Comparison of ENCODE assay signal across 19 cellular contexts in genomic region chr10:21870849-21871248, GRCh38.
DNase-seq lines count a peak whose midpoint lies in the region; ATAC-seq, FAIRE-seq and TF ChIP-seq lines count a peak whose summit lies in the region.
"Had no signal": no experiment of that assay in that cellular context is flagged by ENCODE, and none has a peak within 500 bp of the region (broad histone marks: within the 10 kb centered on the region; RNA-seq: fewer than 3 reads in every experiment).

No MANE protein-coding gene starts in this region.

- POLR2A ChIA-PET in MCF 10A (lab: Yijun Ruan, JAX), result no interaction called here
- POLR2A ChIA-PET in H1 (lab: Charles Lee; ENCODE audit: partially characterized antibody), result no interaction called here
- POLR2A ChIA-PET in activated CD8-positive, alpha-beta T cell treated with anti-CD3 and anti-CD28 coated beads for 36 hours (lab: Charles Lee), result no interaction called here

- no peak overlapping the region for H3K4ac ChIP-seq in H1 (replicated peaks; ENCODE audit: insufficient read length, low read depth, low read length)

- CTCF ChIA-PET in mammary epithelial cell (lab: Charles Lee; ENCODE audit: low non-redundant PET), result no interaction called here
- CTCF ChIA-PET in MCF 10A (lab: Yijun Ruan, JAX), result no interaction called here
- CTCF ChIA-PET in H1 (lab: Charles Lee; ENCODE audit: partially characterized antibody), result interaction anchor here (0.6 kb wide), 1 partner anchor 265 kb away, joined by 3 read pairs; no protein-coding TSS in a partner anchor
- CTCF ChIA-PET in activated CD8-positive, alpha-beta T cell treated with anti-CD3 and anti-CD28 coated beads for 36 hours (lab: Charles Lee), result no interaction called here

- H3K4me2 ChIP-seq in mammary epithelial cell (ENCODE audit: insufficient read depth, low read depth, low read length), result no peak overlapping the region
- H3K4me2 ChIP-seq in H1 (ENCODE audit: insufficient read depth in 1 of 2, low read depth in 2 of 2, low read length in 2 of 2), result no peak overlapping the region
- H3K4me2 ChIP-seq: BLaER1 treated with 17β-estradiol and CSF1 and Interleukin-3, amounts not matched to agents 10 nM and 100 nM had no signal

- no peak overlapping the region for H3K4me3 Mint-ChIP-seq in MCF 10A (ENCODE audit: unreplicated experiment)
- no peak overlapping the region for H3K4me3 Mint-ChIP-seq in activated CD8-positive, alpha-beta T cell treated with anti-CD3 and anti-CD28 coated beads for 36 hours
- H3K4me3 Mint-ChIP-seq: B cell; CD8-positive, alpha-beta T cell had no signal

- H3K9me3 ChIP-seq in mammary epithelial cell (replicated peaks; ENCODE audit: insufficient read depth, low read length), result peaks cover 4% of the 10 kb centered on the region
- H3K9me3 ChIP-seq in H1 (ENCODE audit: insufficient read depth in 2 of 2, low read depth in 1 of 2, low read length in 1 of 2), result peaks cover 6 to 11% of the 10 kb centered on the region in 2 experiments; a peak in 3 of 4 replicates

- TF ChIP-seq CTCF in mammary epithelial cell (conservative IDR thresholded peaks at IDR 0.05 in 1 of 2, IDR thresholded peaks at IDR 0.05 in 1 of 2; ENCODE audit: extremely low read depth in 1 of 2, insufficient read depth in 1 of 2, low read depth in 1 of 2, low read length in 2 of 2) (no peak), MCF 10A (IDR thresholded peaks at IDR 0.05; ENCODE audit: unreplicated experiment) (no peak), H1 (IDR thresholded peaks at IDR 0.05; ENCODE audit: control extremely low read depth in 1 of 3, insufficient read depth in 1 of 3, low read depth in 1 of 3, low read length in 3 of 3) (no peak), foreskin keratinocyte (conservative IDR thresholded peaks at IDR 0.05) (no peak)
- TF ChIP-seq CTCF in activated CD8-positive, alpha-beta T cell treated with anti-CD3 and anti-CD28 coated beads for 36 hours (IDR thresholded peaks at IDR 0.05), result no peak

- H3K36me3 ChIP-seq in mammary epithelial cell (ENCODE audit: insufficient read depth, low read length) (no peaks in the 10 kb centered on the region), H1 (ENCODE audit: control insufficient read depth in 2 of 4, insufficient read depth in 4 of 4, low read length in 3 of 4) (no peaks in the 10 kb centered on the region; a peak in 1 of 8 replicates)
- H3K36me3 ChIP-seq: HAP-1 had no signal

- no peak overlapping the region for H3K27ac Mint-ChIP-seq in MCF 10A (ENCODE audit: low read depth, unreplicated experiment)
- no peak overlapping the region for H3K27ac Mint-ChIP-seq in activated CD8-positive, alpha-beta T cell treated with anti-CD3 and anti-CD28 coated beads for 36 hours
- H3K27ac Mint-ChIP-seq: B cell; CD8-positive, alpha-beta T cell had no signal

- H3K27me3 Mint-ChIP-seq in MCF 10A (ENCODE audit: insufficient read depth, unreplicated experiment), result no peaks in the 10 kb centered on the region
- H3K27me3 Mint-ChIP-seq in activated CD8-positive, alpha-beta T cell treated with anti-CD3 and anti-CD28 coated beads for 36 hours, result no peaks in the 10 kb centered on the region
- H3K27me3 Mint-ChIP-seq: B cell had no signal

- no peak for TF ChIP-seq RAD21 in H1 (IDR thresholded peaks at IDR 0.05 in 1 of 2, conservative IDR thresholded peaks at IDR 0.05 in 1 of 2; ENCODE audit: low read depth in 2 of 2, low read length in 2 of 2)

- H3K27ac ChIP-seq in mammary epithelial cell (ENCODE audit: insufficient read depth, low read depth, low read length), result no peak overlapping the region
- H3K27ac ChIP-seq in H1 (ENCODE audit: low read depth, low read length), result no peak overlapping the region
- no peak overlapping the region for H3K27ac ChIP-seq in foreskin keratinocyte
- H3K27ac ChIP-seq: BLaER1 treated with 17β-estradiol and CSF1 and Interleukin-3, amounts not matched to agents 10 nM and 100 nM; HL-60 had no signal

- H2BK12ac ChIP-seq in H1 (ENCODE audit: low read depth, low read length), result no peak overlapping the region

- H3K4me1 ChIP-seq in mammary epithelial cell (ENCODE audit: insufficient read depth, low read length) (no peaks in the 10 kb centered on the region), H1 (replicated peaks in 1 of 4; ENCODE audit: control insufficient read depth in 3 of 4, insufficient read depth in 4 of 4, low read length in 3 of 4) (peaks cover 0 to 7% (median 0%) of the 10 kb centered on the region in 4 experiments; a peak in 3 of 7 replicates), foreskin keratinocyte (no peaks in the 10 kb centered on the region)
- H3K4me1 ChIP-seq: BLaER1 treated with 17β-estradiol and CSF1 and Interleukin-3, amounts not matched to agents 10 nM and 100 nM had no signal

- ATAC-seq in foreskin keratinocyte (peak; percentile 65), HG02588 (IDR thresholded peaks at IDR 0.05; ENCODE audit: unreplicated experiment) (no peak), HG02938 (IDR thresholded peaks at IDR 0.05; ENCODE audit: unreplicated experiment) (no peak)
- ATAC-seq in activated CD8-positive, alpha-beta T cell treated with anti-CD3 and anti-CD28 coated beads for 36 hours, result no peak
- ATAC-seq: CD8-positive, alpha-beta T cell; GM12878 had no signal

- peak overlapping the region; percentile 59 for H3K56ac ChIP-seq in H1 (replicated peaks; ENCODE audit: insufficient read length, low read depth, low read length)

- 0 out of 2 replicates have a peak overlapping the region, but pooled peaks have one; percentile 72 for H2BK15ac ChIP-seq in H1 (ENCODE audit: low read length)

- H4K20me1 ChIP-seq in mammary epithelial cell (ENCODE audit: insufficient read depth, low read length) (no peaks in the 10 kb centered on the region), H1 (replicated peaks in 1 of 2; ENCODE audit: control insufficient read depth in 1 of 2, insufficient read depth in 2 of 2, low read length in 2 of 2) (no peaks in the 10 kb centered on the region)
- H4K20me1 ChIP-seq: BLaER1 treated with 17β-estradiol and CSF1 and Interleukin-3, amounts not matched to agents 10 nM and 100 nM had no signal

- H3K4me1 Mint-ChIP-seq in MCF 10A (ENCODE audit: insufficient read depth, unreplicated experiment), result no peaks in the 10 kb centered on the region
- no peaks in the 10 kb centered on the region for H3K4me1 Mint-ChIP-seq in activated CD8-positive, alpha-beta T cell treated with anti-CD3 and anti-CD28 coated beads for 36 hours (ENCODE audit: low read depth)
- H3K4me1 Mint-ChIP-seq: B cell had no signal

- H3K79me2 ChIP-seq in mammary epithelial cell (ENCODE audit: insufficient read depth, low read length) (no peaks in the 10 kb centered on the region), H1 (ENCODE audit: control insufficient read depth in 1 of 2, insufficient read depth in 2 of 2, low read length in 2 of 2) (no peaks in the 10 kb centered on the region)

- FAIRE-seq in H1 (lab: Jason Lieb, UNC), result no peak
- FAIRE-seq: GM12878, GM19239 had no signal

- H4K91ac ChIP-seq in H1 (replicated peaks; ENCODE audit: insufficient read length, low read length), result no peak overlapping the region

- H3K18ac ChIP-seq in H1 (ENCODE audit: extremely low read depth, low read length), result no peak overlapping the region

- peaks cover 31% of the 10 kb centered on the region for H3K36me3 Mint-ChIP-seq in MCF 10A (ENCODE audit: insufficient read depth, unreplicated experiment)
- peaks cover 47% of the 10 kb centered on the region for H3K36me3 Mint-ChIP-seq in activated CD8-positive, alpha-beta T cell treated with anti-CD3 and anti-CD28 coated beads for 36 hours (ENCODE audit: low read depth)

- no peak overlapping the region for H2BK120ac ChIP-seq in H1 (replicated peaks; ENCODE audit: low read depth, low read length)

- H4K8ac ChIP-seq in H1 (ENCODE audit: extremely low read depth, insufficient read depth, low read length), result no peak overlapping the region

- 83% methylated on average over 1 of the region's 1 CpG for WGBS in mammary epithelial cell (ENCODE audit: low coverage, missing lambda C conversion rate)
- WGBS in H1 (ENCODE audit: extremely low coverage in 1 of 2, insufficient coverage in 1 of 2, insufficient read length in 1 of 2, insufficient replicate concordance in 2 of 2, low coverage in 1 of 2, low lambda C conversion rate in 2 of 2, missing lambda C conversion rate in 1 of 2), 2 experiments, result 89% methylated on average over 1 of the region's 1 CpG; no CpG with 5 or more reads in 1 of the 2 experiments

- BruUV-seq in mammary epithelial cell (replicated peaks; lab: Mats Ljungman, UMichigan) (no TSS peak), MCF 10A (replicated peaks; lab: Mats Ljungman, UMichigan) (no TSS peak)

- no peak for TF ChIP-seq EP300 in H1 (IDR thresholded peaks at IDR 0.05; ENCODE audit: borderline replicate concordance in 1 of 2, low read depth in 2 of 2, low read length in 2 of 2)

- H3K4me3 ChIP-seq in mammary epithelial cell (replicated peaks in 1 of 3; ENCODE audit: insufficient read depth in 1 of 3, low read depth in 2 of 3, low read length in 3 of 3), result no peak overlapping the region
- no peak overlapping the region for H3K4me3 ChIP-seq in H1 (ENCODE audit: extremely low read depth in 1 of 4, insufficient read depth in 2 of 4, low read depth in 3 of 4, low read length in 4 of 4)
- H3K4me3 ChIP-seq: BLaER1 treated with 17β-estradiol and CSF1 and Interleukin-3, amounts not matched to agents 10 nM and 100 nM; GM12878; HAP-1 had no signal

- no peak overlapping the region for H2BK20ac ChIP-seq in H1 (ENCODE audit: low read length)

- in situ Hi-C loops in mammary epithelial cell (cut with MboI; ENCODE audit: low sequenced_read_pairs in 2 of 2), result no loop called here

- no peak for TF ChIP-seq POLR2A in H1 (IDR thresholded peaks at IDR 0.05; ENCODE audit: control extremely low read depth in 1 of 2, low read depth in 2 of 2, low read length in 2 of 2)

- no peaks in the 10 kb centered on the region for H3K23me2 ChIP-seq in H1 (ENCODE audit: low read depth, low read length)

- dilution Hi-C loops in mammary epithelial cell (cut with HindIII; ENCODE audit: low sequenced_read_pairs), result no loop called here

- DNase-seq in mammary epithelial cell (peak; percentile 37), MCF 10A (ENCODE audit: unreplicated experiment) (no peak), H1 (ENCODE audit: low read depth in 1 of 2, low spot score in 2 of 2) (no peak), foreskin keratinocyte (peak; percentile 70 to 81)
- no peak for DNase-seq in activated CD8-positive, alpha-beta T cell treated with anti-CD3 and anti-CD28 coated beads for 36 hours
- DNase-seq: CD8-positive, alpha-beta T cell; COR-L47; DMS 273 treated with DMSO at 0.1 percent for 48 hours; DMS53; DND-41; EL had no signal

- no peak overlapping the region for H3K23ac ChIP-seq in H1 (ENCODE audit: insufficient read length)

- H2AFZ ChIP-seq in mammary epithelial cell (ENCODE audit: low read depth, low read length) (no peak overlapping the region), H1 (ENCODE audit: low read length) (no peak overlapping the region)

- H3K9ac ChIP-seq in mammary epithelial cell (ENCODE audit: insufficient read depth, low read length) (no peak overlapping the region), H1 (replicated peaks in 1 of 4; ENCODE audit: extremely low read depth in 1 of 4, low read depth in 3 of 4, low read length in 3 of 4) (no peak overlapping the region)
- H3K9ac ChIP-seq: BLaER1 treated with 17β-estradiol and CSF1 and Interleukin-3, amounts not matched to agents 10 nM and 100 nM had no signal

- H4K5ac ChIP-seq in H1 (ENCODE audit: insufficient read length, low read depth, low read length), result no peak overlapping the region

- H2BK5ac ChIP-seq in H1 (ENCODE audit: low read depth, low read length), result no peak overlapping the region

- intact Hi-C loops in mammary epithelial cell (cut with micrococcal nuclease) (no loop called here), MCF 10A (cut with micrococcal nuclease) (no loop called here)
- intact Hi-C loops in activated CD8-positive, alpha-beta T cell treated with anti-CD3 and anti-CD28 coated beads for 36 hours (cut with micrococcal nuclease), result no loop called here

- peak overlapping the region; percentile 86; the same call in 1 of the 2 replicates for H2AK5ac ChIP-seq in H1 (ENCODE audit: low read depth, low read length)

- H3K27me3 ChIP-seq in mammary epithelial cell (ENCODE audit: insufficient read depth, low read length) (no peaks in the 10 kb centered on the region), H1 (replicated peaks in 1 of 4; ENCODE audit: control insufficient read depth in 3 of 4, extremely low read depth in 1 of 4, insufficient read depth in 3 of 4, low read length in 3 of 4) (no peaks in the 10 kb centered on the region), foreskin keratinocyte (no peaks in the 10 kb centered on the region)
- H3K27me3 ChIP-seq: BLaER1 treated with 17β-estradiol and CSF1 and Interleukin-3, amounts not matched to agents 10 nM and 100 nM had no signal

- H3K14ac ChIP-seq in H1 (ENCODE audit: insufficient read length), result no peak overlapping the region

- H3K79me1 ChIP-seq in H1 (ENCODE audit: low read depth, low read length), result no peaks in the 10 kb centered on the region

- H3K9me3 Mint-ChIP-seq in MCF 10A (ENCODE audit: unreplicated experiment), result peaks cover 21% of the 10 kb centered on the region
- peaks cover 17% of the 10 kb centered on the region for H3K9me3 Mint-ChIP-seq in activated CD8-positive, alpha-beta T cell treated with anti-CD3 and anti-CD28 coated beads for 36 hours

Comparison
In these comparisons a context has a peak if more than half of its experiments do, and no peak if none do; other contexts are left out.
1. DNase-seq: peak in mammary epithelial cell (single experiment) and foreskin keratinocyte (2 of 2); none in MCF 10A (single experiment), H1 (0 of 2) and activated CD8-positive, alpha-beta T cell treated with anti-CD3 and anti-CD28 coated beads for 36 hours (single experiment).